24 cellular contexts compared by ENCODE assay signal in the genomic region with DNA sequence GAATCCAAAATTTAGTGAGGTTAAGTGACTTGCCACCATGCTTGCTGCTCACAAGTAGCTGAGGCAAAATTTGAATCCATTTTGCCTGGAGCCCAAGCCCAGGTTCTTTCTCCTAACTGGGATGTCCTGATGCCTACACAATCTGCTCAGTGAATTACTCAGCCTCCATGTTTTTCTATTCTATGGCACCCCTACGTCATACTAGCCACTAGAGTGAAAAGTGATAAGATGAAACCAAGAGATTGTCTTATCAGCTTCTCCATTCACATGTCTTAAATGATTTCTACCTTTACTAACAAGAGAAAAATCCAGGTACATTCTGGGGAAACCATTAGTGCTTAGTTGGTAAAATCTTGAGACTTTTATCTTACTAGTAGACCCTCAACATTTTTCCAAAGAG.
"Had no signal": no experiment of that assay in that cellular context is flagged by ENCODE, and none has a peak within 500 bp of the region (broad histone marks: within the 10 kb centered on the region; RNA-seq: fewer than 3 reads in every experiment).

No MANE protein-coding gene starts in this region.

- H3K9me3 ChIP-seq: colonic mucosa, esophagus muscularis mucosa, esophagus squamous epithelium, gastrocnemius medialis, gastroesophageal sphincter, heart left ventricle, heart right ventricle had no signal

- ATAC-seq: effector memory CD8-positive, alpha-beta T cell; esophagus mucosa; foreskin keratinocyte; gastrocnemius medialis; gastroesophageal sphincter; heart left ventricle; heart right ventricle had no signal

- H3K27me3 ChIP-seq: colonic mucosa, dorsolateral prefrontal cortex, esophagus muscularis mucosa, esophagus squamous epithelium, foreskin keratinocyte, gastrocnemius medialis, gastroesophageal sphincter, heart left ventricle, heart right ventricle had no signal

- DNase-seq: colonic mucosa; cortex of kidney; dermis blood vessel endothelial cell; dorsolateral prefrontal cortex; effector CD4-positive, alpha-beta T cell; effector CD8-positive, alpha-beta T cell; effector memory CD4-positive, alpha-beta T cell; effector memory CD8-positive, alpha-beta T cell; endodermal cell; erythroblast; esophagus squamous epithelium; foreskin fibroblast; foreskin keratinocyte; foreskin melanocyte; gastrocnemius medialis; glutamatergic neuron; head of caudate nucleus; heart left ventricle; heart right ventricle had no signal

- H3K36me3 ChIP-seq: colonic mucosa, esophagus muscularis mucosa, esophagus squamous epithelium, gastrocnemius medialis, gastroesophageal sphincter, heart left ventricle, heart right ventricle had no signal

- H3K4me3 ChIP-seq: colonic mucosa, coronary artery, dorsolateral prefrontal cortex, esophagus muscularis mucosa, esophagus squamous epithelium, gastrocnemius medialis, gastroesophageal sphincter, heart left ventricle, heart right ventricle had no signal

- H3K4me1 ChIP-seq: colonic mucosa, esophagus squamous epithelium, foreskin keratinocyte, gastrocnemius medialis, heart left ventricle, heart right ventricle had no signal

- H3K27ac ChIP-seq: colonic mucosa, coronary artery, dorsolateral prefrontal cortex, epithelial cell of prostate, esophagus muscularis mucosa, esophagus squamous epithelium, foreskin keratinocyte, gastrocnemius medialis, gastroesophageal sphincter, heart left ventricle, heart right ventricle had no signal
